ENCODE assay signal across 8 cellular contexts in genomic region chr9:36488322-36488838, GRCh38.
DNase-seq lines count a peak whose midpoint lies in the region; ATAC-seq and TF ChIP-seq lines count a peak whose summit lies in the region.

No MANE protein-coding gene starts in this region.

- H3K27ac ChIP-seq in 22Rv1 (peak overlapping the region; percentile 52), KOPT-K1 (ENCODE audit: low read depth, low read length, poor library complexity, severe bottlenecking) (peak overlapping the region; percentile 90), breast epithelium (peak overlapping the region; percentile 89 to 90), mucosa of rectum (ENCODE audit: low read depth in 2 of 2, low read length in 2 of 2) (peak overlapping the region; percentile 81 to 92), uterus (peak overlapping the region; percentile 92 to 93)

- peaks cover 0 to 4% of the 10 kb centered on the region in 2 donors for H3K4me1 ChIP-seq in breast epithelium
- peaks cover 16 to 20% of the 10 kb centered on the region in 2 donors for H3K4me1 ChIP-seq in mucosa of rectum (ENCODE audit: control insufficient read depth in 2 of 2, insufficient read depth in 2 of 2, low read length in 2 of 2)
- no peaks in the 10 kb centered on the region for H3K4me1 ChIP-seq in uterus

- DNase-seq in breast epithelium (ENCODE audit: low spot score in 2 of 2) (no peak), uterus (no peak), NCI-H526 (lab: John Stamatoyannopoulos, UW) (no peak), NCI-H2171 (lab: John Stamatoyannopoulos, UW) (no peak)

- H3K27me3 ChIP-seq in breast epithelium (no peaks in the 10 kb centered on the region), mucosa of rectum (ENCODE audit: control insufficient read depth in 2 of 2, insufficient read depth in 2 of 2, low read length in 2 of 2) (no peaks in the 10 kb centered on the region), uterus (no peaks in the 10 kb centered on the region)

- no peak for TF ChIP-seq CTCF in 22Rv1 (IDR thresholded peaks at IDR 0.05)
- TF ChIP-seq CTCF in breast epithelium (IDR thresholded peaks at IDR 0.05) = no peak
- no peak for TF ChIP-seq CTCF in uterus (IDR thresholded peaks at IDR 0.05)

- ATAC-seq in GM18870 (IDR thresholded peaks at IDR 0.05; ENCODE audit: unreplicated experiment) = no peak

- TF ChIP-seq POLR2A in breast epithelium (IDR thresholded peaks at IDR 0.05) = no peak
- no peak for TF ChIP-seq POLR2A in uterus (IDR thresholded peaks at IDR 0.05)

- peak overlapping the region; percentile 50 to 92 (median 86) for H3K4me3 ChIP-seq in breast epithelium
- H3K4me3 ChIP-seq in mucosa of rectum (ENCODE audit: low read length in 2 of 2) = peak overlapping the region; percentile 72 to 82
- peak overlapping the region; percentile 49 to 56 for H3K4me3 ChIP-seq in uterus

- H3K9ac ChIP-seq in mucosa of rectum (ENCODE audit: low read depth in 1 of 2, low read length in 2 of 2) = peak overlapping the region; percentile 84 to 88

- H3K9me3 ChIP-seq in KOPT-K1 (ENCODE audit: insufficient read depth, low read length, poor library complexity, severe bottlenecking) (no peaks in the 10 kb centered on the region), breast epithelium (no peaks in the 10 kb centered on the region), mucosa of rectum (ENCODE audit: control insufficient read depth in 2 of 2, low read length in 2 of 2) (no peaks in the 10 kb centered on the region), uterus (no peaks in the 10 kb centered on the region)

- H3K36me3 ChIP-seq in KOPT-K1 (ENCODE audit: insufficient read depth, low read length) = no peaks in the 10 kb centered on the region
- no peaks in the 10 kb centered on the region for H3K36me3 ChIP-seq in breast epithelium
- H3K36me3 ChIP-seq in mucosa of rectum (ENCODE audit: control insufficient read depth in 2 of 2, insufficient read depth in 2 of 2, low read length in 2 of 2) = no peaks in the 10 kb centered on the region
- no peaks in the 10 kb centered on the region for H3K36me3 ChIP-seq in uterus

- intact Hi-C loops in breast epithelium (cut with DNase I; ENCODE audit: low total_unique reads) = no loop called here
- intact Hi-C loops in uterus (cut with DNase I; ENCODE audit: low total_unique reads) = no loop called here
